ENCODE assay signal across 20 cellular contexts in the genomic region with DNA sequence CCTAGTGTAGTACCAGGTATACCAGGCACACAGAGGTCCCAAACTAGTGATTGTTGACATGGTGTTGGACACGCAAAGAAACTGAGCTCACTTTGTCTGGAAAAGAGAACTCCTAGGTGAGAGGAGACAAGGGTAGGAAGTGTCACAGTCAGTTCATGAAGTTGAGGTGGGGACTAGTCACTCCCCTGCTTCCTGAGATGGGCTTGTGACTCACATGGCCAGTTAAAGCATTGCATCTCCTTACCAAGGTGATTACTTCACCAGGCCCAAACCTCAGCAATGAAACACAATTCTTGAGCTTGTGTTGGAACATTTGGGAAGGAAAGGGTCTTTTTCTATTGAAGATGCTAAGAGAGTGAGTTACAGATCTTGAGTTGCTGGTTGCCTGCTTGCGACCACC.
"Had no signal": no experiment of that assay in that cellular context is flagged by ENCODE, and none has a peak within 500 bp of the region (broad histone marks: within the 10 kb centered on the region; RNA-seq: fewer than 3 reads in every experiment).

No MANE protein-coding gene starts in this region.

- H3K4me3 Mint-ChIP-seq: activated T-cell treated with anti-CD3 and anti-CD28 coated beads, Interleukin-2, amount 50 U/mL, for 24 hours; type B pancreatic cell had no signal

- H3K27me3 Mint-ChIP-seq: activated T-cell treated with anti-CD3 and anti-CD28 coated beads, Interleukin-2, amount 50 U/mL, for 24 hours; type B pancreatic cell had no signal

- H3K27ac Mint-ChIP-seq: activated T-cell treated with anti-CD3 and anti-CD28 coated beads, Interleukin-2, amount 50 U/mL, for 24 hours; type B pancreatic cell had no signal

- DNase-seq: activated CD4-positive, alpha-beta T cell treated with anti-CD3 and anti-CD28 coated beads for 1 hour; activated CD4-positive, alpha-beta T cell treated with anti-CD3 and anti-CD28 coated beads, Interleukin-2, amount 50 U/mL, for 48 hours; activated effector memory CD4-positive, alpha-beta T cell treated with anti-CD3 and anti-CD28 coated beads, Interleukin-2, amount 50 U/mL, for 16 hours; activated T-cell treated with anti-CD3 and anti-CD28 coated beads, Interleukin-2, amount 50 U/mL, for 24 hours; aorta; brain microvascular endothelial cell; cerebellar nuclear complex; cortex of kidney; gastrocnemius medialis; head of caudate nucleus; left ventricle myocardium inferior; occipital lobe; posterior cingulate gyrus; spleen; stimulated activated CD4-positive, alpha-beta T cell treated with anti-CD3 and anti-CD28 coated beads, Interleukin-2, amount 100 ng/mL, for 24 hours; stomach; SW 1271; T-helper 2 cell; WERI-Rb-1 had no signal

- H3K9me3 Mint-ChIP-seq: activated T-cell treated with anti-CD3 and anti-CD28 coated beads, Interleukin-2, amount 50 U/mL, for 24 hours; type B pancreatic cell had no signal

- ATAC-seq: gastrocnemius medialis had no signal
